ENCODE assay signal across 16 cellular contexts in genomic region chr14:99566009-99566389, GRCh38. TPM values are rescaled to one million over a fixed set of nuclear protein-coding genes. Genes with fewer than 3 reads are reported as not detected.
DNase-seq lines count a peak whose midpoint lies in the region; ATAC-seq and TF ChIP-seq lines count a peak whose summit lies in the region.
"Had no signal": no experiment of that assay in that cellular context is flagged by ENCODE, and none has a peak within 500 bp of the region (broad histone marks: within the 10 kb centered on the region; RNA-seq: fewer than 3 reads in every experiment).

No MANE protein-coding gene starts in this region.

- TF ChIP-seq CTCF in endodermal cell (conservative IDR thresholded peaks at IDR 0.05) (no peak), osteoblast (IDR thresholded peaks at IDR 0.05; ENCODE audit: extremely low read depth, low read depth, low read length) (no peak)

- H3K79me2 ChIP-seq in osteoblast (ENCODE audit: insufficient read depth, low read length) = peaks cover 4% of the 10 kb centered on the region

- H2AFZ ChIP-seq in osteoblast (ENCODE audit: low read length) = no peak overlapping the region
- H2AFZ ChIP-seq: GM23338 had no signal

- no peak for ATAC-seq in activated CD4-positive, CD25-positive, alpha-beta regulatory T cell treated with anti-CD3 and anti-CD28 coated beads, Interleukin-2, amount 50 U/mL, for 24 hours
- ATAC-seq: GM23338 had no signal

- H3K9ac ChIP-seq in endodermal cell (ENCODE audit: extremely low read depth, low read length, poor library complexity, severe bottlenecking) = no peak overlapping the region

- H3K4me1 ChIP-seq in endodermal cell (ENCODE audit: control insufficient read depth, insufficient read depth, low read length) (peaks cover 22% of the 10 kb centered on the region), osteoblast (ENCODE audit: insufficient read depth, low read length) (peaks cover 3% of the 10 kb centered on the region)

- H4K20me1 ChIP-seq in osteoblast (ENCODE audit: insufficient read depth, low read length) = peaks cover 61% of the 10 kb centered on the region

- no peak overlapping the region for H3K27ac ChIP-seq in endodermal cell (ENCODE audit: low read depth, low read length)
- no peak overlapping the region for H3K27ac ChIP-seq in osteoblast (ENCODE audit: low read depth, low read length)
- H3K27ac ChIP-seq: HL-60, thoracic aorta had no signal

- H3K27me3 ChIP-seq in endodermal cell (ENCODE audit: control insufficient read depth, insufficient read depth, low read length, poor library complexity, severe bottlenecking) (no peaks in the 10 kb centered on the region), osteoblast (ENCODE audit: insufficient read depth, low read length) (no peaks in the 10 kb centered on the region)

- H3K36me3 ChIP-seq in endodermal cell (ENCODE audit: control insufficient read depth, insufficient read depth, low read length) = no peaks in the 10 kb centered on the region
- H3K36me3 ChIP-seq in osteoblast (ENCODE audit: insufficient read depth, low read length) = no peaks in the 10 kb centered on the region
- H3K36me3 ChIP-seq: thoracic aorta had no signal

- no peaks in the 10 kb centered on the region for H3K36me3 Mint-ChIP-seq in endodermal cell (ENCODE audit: low read depth)

- H3K27me3 Mint-ChIP-seq in endodermal cell (ENCODE audit: insufficient read depth) = no peaks in the 10 kb centered on the region

- peaks cover 54% of the 10 kb centered on the region for H3K4me1 Mint-ChIP-seq in endodermal cell

- no peaks in the 10 kb centered on the region for H3K9me3 ChIP-seq in endodermal cell (ENCODE audit: control insufficient read depth, low read length)
- no peaks in the 10 kb centered on the region for H3K9me3 ChIP-seq in osteoblast (ENCODE audit: low read depth, low read length)
- H3K9me3 ChIP-seq: thoracic aorta had no signal

- H3K4me3 ChIP-seq in endodermal cell (ENCODE audit: low read length) = no peak overlapping the region
- H3K4me3 ChIP-seq in osteoblast (ENCODE audit: insufficient read depth, low read length) = peak overlapping the region; percentile 10
- H3K4me3 ChIP-seq: GM23338, skin epidermis, thoracic aorta had no signal

- no peak overlapping the region for H3K4me3 Mint-ChIP-seq in endodermal cell
- H3K4me3 Mint-ChIP-seq: GM23338 had no signal

- peak; percentile 43 for DNase-seq in DMS53 (lab: John Stamatoyannopoulos, UW)
- DNase-seq in DMS53 treated with DMSO at 0.1 percent for 48 hours (lab: John Stamatoyannopoulos, UW; ENCODE audit: unreplicated experiment) = no peak
- peak; percentile 74 for DNase-seq in NCI-H2029 treated with DMSO at 0.1 percent for 48 hours (lab: John Stamatoyannopoulos, UW)
- no peak for DNase-seq in endodermal cell
- DNase-seq in osteoblast (ENCODE audit: insufficient read length, low spot score, missing footprints) = no peak
- DNase-seq in stimulated activated CD4-positive, alpha-beta T cell treated with anti-CD3 and anti-CD28 coated beads, Interleukin-12 subunit alpha, Interleukin-12 subunit beta, amount 100 ng/mL, for 4 hours = no peak
- no peak for DNase-seq in effector CD8-positive, alpha-beta T cell (lab: John Stamatoyannopoulos, UW)
- DNase-seq: amygdala, left cardiac atrium, NCI-H526, nephron progenitor cell had no signal

- H3K27ac Mint-ChIP-seq in endodermal cell = peak overlapping the region; percentile 3

- 91 to 92% methylated on average over 7 of the region's 7 CpGs for WGBS in endodermal cell (ENCODE audit: insufficient coverage in 1 of 2, insufficient read length in 1 of 2), 2 experiments

- peak overlapping the region; percentile 57 for H3K4me2 ChIP-seq in osteoblast (ENCODE audit: insufficient read depth, low read length)
- H3K4me2 ChIP-seq: GM23338 had no signal

- H3K9me3 Mint-ChIP-seq in endodermal cell = no peaks in the 10 kb centered on the region
- H3K9me3 Mint-ChIP-seq: GM23338, nephron progenitor cell had no signal

RNA-seq across cellular contexts. Expression of gene CCDC85C, which starts 38.0 kb away (rescaled TPM):
- total RNA-seq in endodermal cell = 10 to 100 TPM; 32.8 to 45.8 TPM
- polyA plus RNA-seq in endodermal cell (2013, experiment 1 of 2) = 63.0 TPM
- 64.5 TPM for polyA plus RNA-seq in endodermal cell (2013, experiment 2 of 2)
- total RNA-seq in osteoblast = 3.2 and 3.6 TPM in 2 replicates

Comparison
In these comparisons a context has a peak if more than half of its experiments do, and no peak if none do; other contexts are left out.
1. DNase-seq: peak in DMS53 (single experiment) and NCI-H2029 treated with DMSO at 0.1 percent for 48 hours (single experiment); none in DMS53 treated with DMSO at 0.1 percent for 48 hours (single experiment), endodermal cell (single experiment), osteoblast (single experiment), stimulated activated CD4-positive, alpha-beta T cell treated with anti-CD3 and anti-CD28 coated beads, Interleukin-12 subunit alpha, Interleukin-12 subunit beta, amount 100 ng/mL, for 4 hours (single experiment) and effector CD8-positive, alpha-beta T cell (single experiment).